ENCODE assay signal across 1 cellular context in the genomic region with DNA sequence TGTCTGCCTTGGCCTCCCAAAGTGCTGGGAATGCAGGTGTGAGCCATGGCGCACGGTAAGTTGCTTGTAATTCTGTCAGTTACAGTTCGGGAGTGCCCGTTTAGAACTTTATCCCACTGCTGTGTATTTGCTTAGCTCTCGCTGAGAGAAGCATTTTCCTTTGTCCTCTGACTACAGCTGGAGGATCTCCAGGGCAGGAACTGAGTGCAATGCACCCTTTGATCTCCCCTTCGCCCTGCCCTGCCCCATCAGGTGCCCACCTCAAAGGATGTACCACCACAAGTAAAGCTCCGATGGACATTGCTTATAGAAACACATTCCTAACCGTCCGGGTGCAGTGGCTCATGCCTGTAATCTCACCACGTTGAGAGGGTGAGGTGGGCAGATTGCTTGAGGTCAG.
TF ChIP-seq lines count a peak whose summit lies in the region.

No MANE protein-coding gene starts in this region.

TF ChIP-seq in HepG2, 621 proteins besides CTCF, POLR2A, EP300 and RAD21 (continued from another document):
- TF ChIP-seq ZNF431 (CRISPR knock-in tag; IDR thresholded peaks at IDR 0.05; ENCODE audit: borderline replicate concordance, low read depth) (0 out of 2 replicates have a peak, but pooled peaks have one; percentile 32), ASH2L (IDR thresholded peaks at IDR 0.05; ENCODE audit: insufficient read length, low read depth, low read length) (peak; percentile 33), ZNF138 (CRISPR knock-in tag; IDR thresholded peaks at IDR 0.05; ENCODE audit: low read depth) (no peak), NR2C2 (CRISPR knock-in tag; IDR thresholded peaks at IDR 0.05; ENCODE audit: borderline replicate concordance) (no peak), LCORL (IDR thresholded peaks at IDR 0.05) (no peak), LCORL (CRISPR knock-in tag; IDR thresholded peaks at IDR 0.05) (peak; percentile 65), ZNF17 (CRISPR knock-in tag; IDR thresholded peaks at IDR 0.05) (no peak), NR2F1 (CRISPR knock-in tag; IDR thresholded peaks at IDR 0.05) (no peak), RFX3 (CRISPR knock-in tag; IDR thresholded peaks at IDR 0.05) (no peak), SALL2 (CRISPR knock-in tag; IDR thresholded peaks at IDR 0.05) (no peak), ZNF180 (CRISPR knock-in tag; IDR thresholded peaks at IDR 0.05; ENCODE audit: borderline replicate concordance, low read depth) (no peak), SYNCRIP (IDR thresholded peaks at IDR 0.05; ENCODE audit: insufficient read depth, low read depth, low read length) (no peak), ZBTB7B (CRISPR knock-in tag; IDR thresholded peaks at IDR 0.05) (0 out of 2 replicates have a peak, but pooled peaks have one; percentile 40), NRL (CRISPR knock-in tag; IDR thresholded peaks at IDR 0.05; ENCODE audit: borderline replicate concordance) (0 out of 2 replicates have a peak, but pooled peaks have one; percentile 34), STAG1 (CRISPR knock-in tag; IDR thresholded peaks at IDR 0.05) (no peak), PTBP1 (IDR thresholded peaks at IDR 0.05; ENCODE audit: low read depth, low read length, poor library complexity, severe bottlenecking) (no peak), BHLHE40 (IDR thresholded peaks at IDR 0.05; ENCODE audit: low read length) (peak; percentile 47; the same call in 1 of the 2 replicates), FOXA1 (IDR thresholded peaks at IDR 0.05) (no peak), FOXA1 (CRISPR knock-in tag; IDR thresholded peaks at IDR 0.05) (peak; percentile 34; the same call in 1 of the 2 replicates), ZNF143 (CRISPR knock-in tag; IDR thresholded peaks at IDR 0.05) (0 out of 2 replicates have a peak, but pooled peaks have one; percentile 16), SOX13 (IDR thresholded peaks at IDR 0.05) (peak; percentile 42; the same call in 1 of the 2 replicates), SOX13 (CRISPR knock-in tag; conservative IDR thresholded peaks at IDR 0.05 in 1 of 2, IDR thresholded peaks at IDR 0.05 in 1 of 2) (peak in 1 of 2 experiments; percentile 74; a peak in 2 of 4 replicates), ZNF263 (CRISPR knock-in tag; IDR thresholded peaks at IDR 0.05) (no peak), RXRB (CRISPR knock-in tag; IDR thresholded peaks at IDR 0.05; ENCODE audit: borderline replicate concordance) (peak; percentile 31; the same call in 1 of the 2 replicates), MLLT10 (CRISPR knock-in tag; IDR thresholded peaks at IDR 0.05) (no peak), ZNF530 (CRISPR knock-in tag; IDR thresholded peaks at IDR 0.05; ENCODE audit: low read depth) (0 out of 2 replicates have a peak, but pooled peaks have one; percentile 42), PITX1 (CRISPR knock-in tag; IDR thresholded peaks at IDR 0.05) (peak; percentile 66; the same call in 1 of the 2 replicates), ZNF644 (CRISPR knock-in tag; IDR thresholded peaks at IDR 0.05; ENCODE audit: low read depth) (peak; percentile 22; the same call in 1 of the 2 replicates), PHF20 (CRISPR knock-in tag; IDR thresholded peaks at IDR 0.05) (0 out of 2 replicates have a peak, but pooled peaks have one; percentile 19), ETV5 (CRISPR knock-in tag; IDR thresholded peaks at IDR 0.05; ENCODE audit: borderline replicate concordance) (peak; percentile 28; the same call in 1 of the 2 replicates), ERF (CRISPR knock-in tag; IDR thresholded peaks at IDR 0.05) (peak; percentile 36; the same call in 1 of the 2 replicates), FOXA3 (CRISPR knock-in tag; IDR thresholded peaks at IDR 0.05) (peak; percentile 30; the same call in 1 of the 2 replicates), ZNF292 (CRISPR knock-in tag; IDR thresholded peaks at IDR 0.05; ENCODE audit: borderline replicate concordance, low read depth) (peak; percentile 68), TCF7 (IDR thresholded peaks at IDR 0.05; ENCODE audit: low read depth) (peak; percentile 77), PPARG (CRISPR knock-in tag; conservative IDR thresholded peaks at IDR 0.05) (peak; percentile 66), ATAD3A (CRISPR knock-in tag; IDR thresholded peaks at IDR 0.05) (no peak), HNF4A (CRISPR knock-in tag; IDR thresholded peaks at IDR 0.05) (peak; percentile 55), SP5 (CRISPR knock-in tag; IDR thresholded peaks at IDR 0.05; ENCODE audit: borderline replicate concordance, low read depth) (peak; percentile 23; the same call in 1 of the 2 replicates)
- TF ChIP-seq, protein P1, sequence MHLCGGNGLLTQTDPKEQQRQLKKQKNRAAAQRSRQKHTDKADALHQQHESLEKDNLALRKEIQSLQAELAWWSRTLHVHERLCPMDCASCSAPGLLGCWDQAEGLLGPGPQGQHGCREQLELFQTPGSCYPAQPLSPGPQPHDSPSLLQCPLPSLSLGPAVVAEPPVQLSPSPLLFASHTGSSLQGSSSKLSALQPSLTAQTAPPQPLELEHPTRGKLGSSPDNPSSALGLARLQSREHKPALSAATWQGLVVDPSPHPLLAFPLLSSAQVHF (CRISPR knock-in tag; IDR thresholded peaks at IDR 0.05) = no peak
- TF ChIP-seq, protein P2, sequence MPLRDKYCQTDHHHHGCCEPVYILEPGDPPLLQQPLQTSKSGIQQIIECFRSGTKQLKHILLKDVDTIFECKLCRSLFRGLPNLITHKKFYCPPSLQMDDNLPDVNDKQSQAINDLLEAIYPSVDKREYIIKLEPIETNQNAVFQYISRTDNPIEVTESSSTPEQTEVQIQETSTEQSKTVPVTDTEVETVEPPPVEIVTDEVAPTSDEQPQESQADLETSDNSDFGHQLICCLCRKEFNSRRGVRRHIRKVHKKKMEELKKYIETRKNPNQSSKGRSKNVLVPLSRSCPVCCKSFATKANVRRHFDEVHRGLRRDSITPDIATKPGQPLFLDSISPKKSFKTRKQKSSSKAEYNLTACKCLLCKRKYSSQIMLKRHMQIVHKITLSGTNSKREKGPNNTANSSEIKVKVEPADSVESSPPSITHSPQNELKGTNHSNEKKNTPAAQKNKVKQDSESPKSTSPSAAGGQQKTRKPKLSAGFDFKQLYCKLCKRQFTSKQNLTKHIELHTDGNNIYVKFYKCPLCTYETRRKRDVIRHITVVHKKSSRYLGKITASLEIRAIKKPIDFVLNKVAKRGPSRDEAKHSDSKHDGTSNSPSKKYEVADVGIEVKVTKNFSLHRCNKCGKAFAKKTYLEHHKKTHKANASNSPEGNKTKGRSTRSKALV (CRISPR knock-in tag; IDR thresholded peaks at IDR 0.05) = 0 out of 2 replicates have a peak, but pooled peaks have one; percentile 11
- TF ChIP-seq, protein P3, sequence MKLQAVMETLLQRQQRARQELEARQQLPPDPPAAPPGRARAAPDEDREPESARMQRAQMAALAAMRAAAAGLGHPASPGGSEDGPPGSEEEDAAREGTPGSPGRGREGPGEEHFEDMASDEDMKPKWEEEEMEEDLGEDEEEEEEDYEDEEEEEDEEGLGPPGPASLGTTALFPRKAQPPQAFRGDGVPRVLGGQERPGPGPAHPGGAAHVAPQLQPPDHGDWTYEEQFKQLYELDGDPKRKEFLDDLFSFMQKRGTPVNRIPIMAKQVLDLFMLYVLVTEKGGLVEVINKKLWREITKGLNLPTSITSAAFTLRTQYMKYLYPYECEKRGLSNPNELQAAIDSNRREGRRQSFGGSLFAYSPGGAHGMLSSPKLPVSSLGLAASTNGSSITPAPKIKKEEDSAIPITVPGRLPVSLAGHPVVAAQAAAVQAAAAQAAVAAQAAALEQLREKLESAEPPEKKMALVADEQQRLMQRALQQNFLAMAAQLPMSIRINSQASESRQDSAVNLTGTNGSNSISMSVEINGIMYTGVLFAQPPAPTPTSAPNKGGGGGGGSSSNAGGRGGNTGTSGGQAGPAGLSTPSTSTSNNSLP (IDR thresholded peaks at IDR 0.05; ENCODE audit: low read depth, low read length) = no peak
- TF ChIP-seq, protein P4, sequence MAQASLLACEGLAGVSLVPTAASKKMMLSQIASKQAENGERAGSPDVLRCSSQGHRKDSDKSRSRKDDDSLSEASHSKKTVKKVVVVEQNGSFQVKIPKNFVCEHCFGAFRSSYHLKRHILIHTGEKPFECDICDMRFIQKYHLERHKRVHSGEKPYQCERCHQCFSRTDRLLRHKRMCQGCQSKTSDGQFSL (CRISPR knock-in tag; IDR thresholded peaks at IDR 0.05) = no peak
- TF ChIP-seq, protein P5, sequence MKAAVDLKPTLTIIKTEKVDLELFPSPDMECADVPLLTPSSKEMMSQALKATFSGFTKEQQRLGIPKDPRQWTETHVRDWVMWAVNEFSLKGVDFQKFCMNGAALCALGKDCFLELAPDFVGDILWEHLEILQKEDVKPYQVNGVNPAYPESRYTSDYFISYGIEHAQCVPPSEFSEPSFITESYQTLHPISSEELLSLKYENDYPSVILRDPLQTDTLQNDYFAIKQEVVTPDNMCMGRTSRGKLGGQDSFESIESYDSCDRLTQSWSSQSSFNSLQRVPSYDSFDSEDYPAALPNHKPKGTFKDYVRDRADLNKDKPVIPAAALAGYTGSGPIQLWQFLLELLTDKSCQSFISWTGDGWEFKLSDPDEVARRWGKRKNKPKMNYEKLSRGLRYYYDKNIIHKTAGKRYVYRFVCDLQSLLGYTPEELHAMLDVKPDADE (CRISPR knock-in tag; IDR thresholded peaks at IDR 0.05) = no peak
- TF ChIP-seq, protein P6, sequence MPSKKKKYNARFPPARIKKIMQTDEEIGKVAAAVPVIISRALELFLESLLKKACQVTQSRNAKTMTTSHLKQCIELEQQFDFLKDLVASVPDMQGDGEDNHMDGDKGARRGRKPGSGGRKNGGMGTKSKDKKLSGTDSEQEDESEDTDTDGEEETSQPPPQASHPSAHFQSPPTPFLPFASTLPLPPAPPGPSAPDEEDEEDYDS (CRISPR knock-in tag; IDR thresholded peaks at IDR 0.05) = no peak
- TF ChIP-seq, protein P7, sequence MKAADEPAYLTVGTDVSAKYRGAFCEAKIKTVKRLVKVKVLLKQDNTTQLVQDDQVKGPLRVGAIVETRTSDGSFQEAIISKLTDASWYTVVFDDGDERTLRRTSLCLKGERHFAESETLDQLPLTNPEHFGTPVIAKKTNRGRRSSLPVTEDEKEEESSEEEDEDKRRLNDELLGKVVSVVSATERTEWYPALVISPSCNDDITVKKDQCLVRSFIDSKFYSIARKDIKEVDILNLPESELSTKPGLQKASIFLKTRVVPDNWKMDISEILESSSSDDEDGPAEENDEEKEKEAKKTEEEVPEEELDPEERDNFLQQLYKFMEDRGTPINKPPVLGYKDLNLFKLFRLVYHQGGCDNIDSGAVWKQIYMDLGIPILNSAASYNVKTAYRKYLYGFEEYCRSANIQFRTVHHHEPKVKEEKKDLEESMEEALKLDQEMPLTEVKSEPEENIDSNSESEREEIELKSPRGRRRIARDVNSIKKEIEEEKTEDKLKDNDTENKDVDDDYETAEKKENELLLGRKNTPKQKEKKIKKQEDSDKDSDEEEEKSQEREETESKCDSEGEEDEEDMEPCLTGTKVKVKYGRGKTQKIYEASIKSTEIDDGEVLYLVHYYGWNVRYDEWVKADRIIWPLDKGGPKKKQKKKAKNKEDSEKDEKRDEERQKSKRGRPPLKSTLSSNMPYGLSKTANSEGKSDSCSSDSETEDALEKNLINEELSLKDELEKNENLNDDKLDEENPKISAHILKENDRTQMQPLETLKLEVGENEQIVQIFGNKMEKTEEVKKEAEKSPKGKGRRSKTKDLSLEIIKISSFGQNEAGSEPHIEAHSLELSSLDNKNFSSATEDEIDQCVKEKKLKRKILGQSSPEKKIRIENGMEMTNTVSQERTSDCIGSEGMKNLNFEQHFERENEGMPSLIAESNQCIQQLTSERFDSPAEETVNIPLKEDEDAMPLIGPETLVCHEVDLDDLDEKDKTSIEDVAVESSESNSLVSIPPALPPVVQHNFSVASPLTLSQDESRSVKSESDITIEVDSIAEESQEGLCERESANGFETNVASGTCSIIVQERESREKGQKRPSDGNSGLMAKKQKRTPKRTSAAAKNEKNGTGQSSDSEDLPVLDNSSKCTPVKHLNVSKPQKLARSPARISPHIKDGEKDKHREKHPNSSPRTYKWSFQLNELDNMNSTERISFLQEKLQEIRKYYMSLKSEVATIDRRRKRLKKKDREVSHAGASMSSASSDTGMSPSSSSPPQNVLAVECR (CRISPR knock-in tag; IDR thresholded peaks at IDR 0.05; ENCODE audit: borderline replicate concordance) = no peak
